In the genomic region with DNA sequence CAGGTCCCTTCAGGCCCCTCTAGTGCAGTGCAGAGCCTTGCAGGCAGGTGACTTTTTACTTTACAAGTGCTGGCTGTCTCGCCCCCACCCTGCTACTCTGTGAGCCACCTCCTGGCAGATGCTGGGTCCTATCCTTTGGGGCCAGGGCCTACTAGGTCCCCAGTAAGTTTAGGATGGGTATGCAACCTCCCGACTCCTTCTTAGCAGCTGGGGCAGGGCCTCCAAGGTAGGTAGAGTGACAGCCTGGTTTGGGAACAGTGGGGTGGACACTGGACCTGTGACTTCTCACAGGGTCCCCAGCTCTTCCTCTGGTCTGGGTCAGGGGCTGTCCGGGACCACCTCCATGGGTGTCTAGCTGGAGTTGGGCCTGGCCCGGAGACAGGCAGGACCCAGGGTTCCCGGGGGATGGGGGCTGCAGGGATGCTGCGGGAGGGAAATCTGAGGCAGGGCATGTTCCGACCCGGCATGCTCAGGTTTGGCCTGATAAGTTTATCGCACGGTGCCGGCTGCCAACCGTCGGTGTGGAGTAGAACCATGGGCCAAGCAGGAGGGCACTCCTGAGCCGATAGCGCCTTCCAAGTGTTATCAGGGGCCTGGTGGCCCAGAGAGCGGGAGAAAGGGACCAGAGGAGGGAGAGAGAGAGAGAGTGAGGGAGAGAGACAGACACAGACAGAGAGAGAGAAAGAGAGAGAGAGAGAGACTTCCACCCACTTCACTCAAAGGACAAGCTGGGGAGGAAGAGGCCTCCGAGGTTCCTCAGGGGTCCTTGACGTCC, we compare ENCODE assay signal across 2 cellular contexts.
TF ChIP-seq lines count a peak whose summit lies in the region.

No MANE protein-coding gene starts in this region.

TF ChIP-seq in SK-N-SH treated with all-trans-retinoic acid at 6 μM for 48 hours, 23 proteins besides CTCF, POLR2A, EP300 and RAD21 (continued from another document):
- TF ChIP-seq, protein P1, sequence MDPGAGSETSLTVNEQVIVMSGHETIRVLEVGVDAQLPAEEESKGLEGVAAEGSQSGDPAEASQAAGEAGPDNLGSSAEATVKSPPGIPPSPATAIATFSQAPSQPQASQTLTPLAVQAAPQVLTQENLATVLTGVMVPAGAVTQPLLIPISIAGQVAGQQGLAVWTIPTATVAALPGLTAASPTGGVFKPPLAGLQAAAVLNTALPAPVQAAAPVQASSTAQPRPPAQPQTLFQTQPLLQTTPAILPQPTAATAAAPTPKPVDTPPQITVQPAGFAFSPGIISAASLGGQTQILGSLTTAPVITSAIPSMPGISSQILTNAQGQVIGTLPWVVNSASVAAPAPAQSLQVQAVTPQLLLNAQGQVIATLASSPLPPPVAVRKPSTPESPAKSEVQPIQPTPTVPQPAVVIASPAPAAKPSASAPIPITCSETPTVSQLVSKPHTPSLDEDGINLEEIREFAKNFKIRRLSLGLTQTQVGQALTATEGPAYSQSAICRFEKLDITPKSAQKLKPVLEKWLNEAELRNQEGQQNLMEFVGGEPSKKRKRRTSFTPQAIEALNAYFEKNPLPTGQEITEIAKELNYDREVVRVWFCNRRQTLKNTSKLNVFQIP (CRISPR knock-in tag; IDR thresholded peaks at IDR 0.05; ENCODE audit: borderline replicate concordance, low read depth) = no peak
- TF ChIP-seq ESRRG (CRISPR knock-in tag; IDR thresholded peaks at IDR 0.05) (no peak), PPARA (CRISPR knock-in tag; IDR thresholded peaks at IDR 0.05; ENCODE audit: borderline replicate concordance) (no peak), ZFP30 (CRISPR knock-in tag; IDR thresholded peaks at IDR 0.05) (no peak)

TF ChIP-seq in K562, 482 proteins besides CTCF, POLR2A, EP300 and RAD21 (continued from another document and continues in another):
- TF ChIP-seq, protein P2, sequence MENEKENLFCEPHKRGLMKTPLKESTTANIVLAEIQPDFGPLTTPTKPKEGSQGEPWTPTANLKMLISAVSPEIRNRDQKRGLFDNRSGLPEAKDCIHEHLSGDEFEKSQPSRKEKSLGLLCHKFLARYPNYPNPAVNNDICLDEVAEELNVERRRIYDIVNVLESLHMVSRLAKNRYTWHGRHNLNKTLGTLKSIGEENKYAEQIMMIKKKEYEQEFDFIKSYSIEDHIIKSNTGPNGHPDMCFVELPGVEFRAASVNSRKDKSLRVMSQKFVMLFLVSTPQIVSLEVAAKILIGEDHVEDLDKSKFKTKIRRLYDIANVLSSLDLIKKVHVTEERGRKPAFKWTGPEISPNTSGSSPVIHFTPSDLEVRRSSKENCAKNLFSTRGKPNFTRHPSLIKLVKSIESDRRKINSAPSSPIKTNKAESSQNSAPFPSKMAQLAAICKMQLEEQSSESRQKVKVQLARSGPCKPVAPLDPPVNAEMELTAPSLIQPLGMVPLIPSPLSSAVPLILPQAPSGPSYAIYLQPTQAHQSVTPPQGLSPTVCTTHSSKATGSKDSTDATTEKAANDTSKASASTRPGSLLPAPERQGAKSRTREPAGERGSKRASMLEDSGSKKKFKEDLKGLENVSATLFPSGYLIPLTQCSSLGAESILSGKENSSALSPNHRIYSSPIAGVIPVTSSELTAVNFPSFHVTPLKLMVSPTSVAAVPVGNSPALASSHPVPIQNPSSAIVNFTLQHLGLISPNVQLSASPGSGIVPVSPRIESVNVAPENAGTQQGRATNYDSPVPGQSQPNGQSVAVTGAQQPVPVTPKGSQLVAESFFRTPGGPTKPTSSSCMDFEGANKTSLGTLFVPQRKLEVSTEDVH (IDR thresholded peaks at IDR 0.05; ENCODE audit: low read depth, partially characterized antibody) = peak; percentile 32
- peak; percentile 80; the same call in 1 of the 2 replicates for TF ChIP-seq RUNX1 (IDR thresholded peaks at IDR 0.05; ENCODE audit: low read depth)
- TF ChIP-seq BHLHE40 (IDR thresholded peaks at IDR 0.05; ENCODE audit: low read length) = peak; percentile 46; the same call in 1 of the 2 replicates
- TF ChIP-seq, protein P3, sequence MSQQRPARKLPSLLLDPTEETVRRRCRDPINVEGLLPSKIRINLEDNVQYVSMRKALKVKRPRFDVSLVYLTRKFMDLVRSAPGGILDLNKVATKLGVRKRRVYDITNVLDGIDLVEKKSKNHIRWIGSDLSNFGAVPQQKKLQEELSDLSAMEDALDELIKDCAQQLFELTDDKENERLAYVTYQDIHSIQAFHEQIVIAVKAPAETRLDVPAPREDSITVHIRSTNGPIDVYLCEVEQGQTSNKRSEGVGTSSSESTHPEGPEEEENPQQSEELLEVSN (IDR thresholded peaks at IDR 0.05; ENCODE audit: borderline replicate concordance in 1 of 2, extremely low read depth in 1 of 2, insufficient read depth in 1 of 2, insufficient read length in 1 of 2, low read depth in 1 of 2, low read length in 1 of 2, poor library complexity in 1 of 2, severe bottlenecking in 1 of 2) = peak in 1 of 2 experiments; percentile 52
- TF ChIP-seq POLR2G (IDR thresholded peaks at IDR 0.05; ENCODE audit: low read depth, low read length) = 0 out of 2 replicates have a peak, but pooled peaks have one; percentile 29
- peak; percentile 96 for TF ChIP-seq ARID1B (IDR thresholded peaks at IDR 0.05)
- TF ChIP-seq, protein P4, sequence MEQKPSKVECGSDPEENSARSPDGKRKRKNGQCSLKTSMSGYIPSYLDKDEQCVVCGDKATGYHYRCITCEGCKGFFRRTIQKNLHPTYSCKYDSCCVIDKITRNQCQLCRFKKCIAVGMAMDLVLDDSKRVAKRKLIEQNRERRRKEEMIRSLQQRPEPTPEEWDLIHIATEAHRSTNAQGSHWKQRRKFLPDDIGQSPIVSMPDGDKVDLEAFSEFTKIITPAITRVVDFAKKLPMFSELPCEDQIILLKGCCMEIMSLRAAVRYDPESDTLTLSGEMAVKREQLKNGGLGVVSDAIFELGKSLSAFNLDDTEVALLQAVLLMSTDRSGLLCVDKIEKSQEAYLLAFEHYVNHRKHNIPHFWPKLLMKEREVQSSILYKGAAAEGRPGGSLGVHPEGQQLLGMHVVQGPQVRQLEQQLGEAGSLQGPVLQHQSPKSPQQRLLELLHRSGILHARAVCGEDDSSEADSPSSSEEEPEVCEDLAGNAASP (IDR thresholded peaks at IDR 0.05) = no peak
- peak; percentile 75 for TF ChIP-seq SMAD1 (IDR thresholded peaks at IDR 0.05; ENCODE audit: low read depth, low read length, partially characterized antibody)
- TF ChIP-seq, protein P5, sequence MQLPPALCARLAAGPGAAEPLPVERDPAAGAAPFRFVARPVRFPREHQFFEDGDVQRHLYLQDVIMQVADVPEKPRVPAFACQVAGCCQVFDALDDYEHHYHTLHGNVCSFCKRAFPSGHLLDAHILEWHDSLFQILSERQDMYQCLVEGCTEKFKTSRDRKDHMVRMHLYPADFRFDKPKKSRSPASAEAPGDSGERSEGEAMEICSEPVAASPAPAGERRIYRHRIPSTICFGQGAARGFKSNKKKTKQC (CRISPR knock-in tag; IDR thresholded peaks at IDR 0.05) = 0 out of 2 replicates have a peak, but pooled peaks have one; percentile 6
- 0 out of 2 replicates have a peak, but pooled peaks have one; percentile 22 for TF ChIP-seq GABPB1 (CRISPR knock-in tag; IDR thresholded peaks at IDR 0.05)
- 0 out of 2 replicates have a peak, but pooled peaks have one; percentile 58 for TF ChIP-seq ZNF197 (CRISPR knock-in tag; IDR thresholded peaks at IDR 0.05; ENCODE audit: low read depth)
- TF ChIP-seq CC2D1A (IDR thresholded peaks at IDR 0.05) = peak; percentile 95; the same call in 1 of the 2 replicates
- TF ChIP-seq ZNF212 (CRISPR knock-in tag; IDR thresholded peaks at IDR 0.05) = peak; percentile 82; the same call in 1 of the 2 replicates
- TF ChIP-seq ARHGAP35 (IDR thresholded peaks at IDR 0.05; ENCODE audit: partially characterized antibody) = peak; percentile 9
- TF ChIP-seq, protein P6, sequence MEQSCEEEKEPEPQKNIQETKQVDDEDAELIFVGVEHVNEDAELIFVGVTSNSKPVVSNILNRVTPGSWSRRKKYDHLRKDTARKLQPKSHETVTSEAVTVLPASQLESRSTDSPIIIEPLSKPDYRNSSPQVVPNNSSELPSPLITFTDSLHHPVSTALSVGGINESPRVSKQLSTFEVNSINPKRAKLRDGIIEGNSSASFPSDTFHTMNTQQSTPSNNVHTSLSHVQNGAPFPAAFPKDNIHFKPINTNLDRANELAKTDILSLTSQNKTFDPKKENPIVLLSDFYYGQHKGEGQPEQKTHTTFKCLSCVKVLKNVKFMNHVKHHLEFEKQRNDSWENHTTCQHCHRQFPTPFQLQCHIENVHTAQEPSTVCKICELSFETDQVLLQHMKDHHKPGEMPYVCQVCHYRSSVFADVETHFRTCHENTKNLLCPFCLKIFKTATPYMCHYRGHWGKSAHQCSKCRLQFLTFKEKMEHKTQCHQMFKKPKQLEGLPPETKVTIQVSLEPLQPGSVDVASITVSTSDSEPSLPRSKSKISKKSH (CRISPR knock-in tag; IDR thresholded peaks at IDR 0.05) = no peak
- TF ChIP-seq, protein P7, sequence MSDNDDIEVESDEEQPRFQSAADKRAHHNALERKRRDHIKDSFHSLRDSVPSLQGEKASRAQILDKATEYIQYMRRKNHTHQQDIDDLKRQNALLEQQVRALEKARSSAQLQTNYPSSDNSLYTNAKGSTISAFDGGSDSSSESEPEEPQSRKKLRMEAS (CRISPR knock-in tag; IDR thresholded peaks at IDR 0.05) = 0 out of 2 replicates have a peak, but pooled peaks have one; percentile 59
- TF ChIP-seq L3MBTL2 (IDR thresholded peaks at IDR 0.05) = peak; percentile 48; the same call in 1 of the 2 replicates
- TF ChIP-seq ZNF316 (IDR thresholded peaks at IDR 0.05) = 0 out of 2 replicates have a peak, but pooled peaks have one; percentile 3
- TF ChIP-seq TAF15 (IDR thresholded peaks at IDR 0.05; ENCODE audit: low read depth, low read length) = no peak
- peak; percentile 93 for TF ChIP-seq POLR2AphosphoS5 (IDR thresholded peaks at IDR 0.05; ENCODE audit: control insufficient read depth, insufficient read depth, low read depth, low read length)
- peak; percentile 97 for TF ChIP-seq GATAD2A (IDR thresholded peaks at IDR 0.05)
- peak; percentile 64 to 71; a peak in 3 of 4 replicates for TF ChIP-seq TEAD1 (CRISPR knock-in tag; IDR thresholded peaks at IDR 0.05)
- TF ChIP-seq, protein P8, sequence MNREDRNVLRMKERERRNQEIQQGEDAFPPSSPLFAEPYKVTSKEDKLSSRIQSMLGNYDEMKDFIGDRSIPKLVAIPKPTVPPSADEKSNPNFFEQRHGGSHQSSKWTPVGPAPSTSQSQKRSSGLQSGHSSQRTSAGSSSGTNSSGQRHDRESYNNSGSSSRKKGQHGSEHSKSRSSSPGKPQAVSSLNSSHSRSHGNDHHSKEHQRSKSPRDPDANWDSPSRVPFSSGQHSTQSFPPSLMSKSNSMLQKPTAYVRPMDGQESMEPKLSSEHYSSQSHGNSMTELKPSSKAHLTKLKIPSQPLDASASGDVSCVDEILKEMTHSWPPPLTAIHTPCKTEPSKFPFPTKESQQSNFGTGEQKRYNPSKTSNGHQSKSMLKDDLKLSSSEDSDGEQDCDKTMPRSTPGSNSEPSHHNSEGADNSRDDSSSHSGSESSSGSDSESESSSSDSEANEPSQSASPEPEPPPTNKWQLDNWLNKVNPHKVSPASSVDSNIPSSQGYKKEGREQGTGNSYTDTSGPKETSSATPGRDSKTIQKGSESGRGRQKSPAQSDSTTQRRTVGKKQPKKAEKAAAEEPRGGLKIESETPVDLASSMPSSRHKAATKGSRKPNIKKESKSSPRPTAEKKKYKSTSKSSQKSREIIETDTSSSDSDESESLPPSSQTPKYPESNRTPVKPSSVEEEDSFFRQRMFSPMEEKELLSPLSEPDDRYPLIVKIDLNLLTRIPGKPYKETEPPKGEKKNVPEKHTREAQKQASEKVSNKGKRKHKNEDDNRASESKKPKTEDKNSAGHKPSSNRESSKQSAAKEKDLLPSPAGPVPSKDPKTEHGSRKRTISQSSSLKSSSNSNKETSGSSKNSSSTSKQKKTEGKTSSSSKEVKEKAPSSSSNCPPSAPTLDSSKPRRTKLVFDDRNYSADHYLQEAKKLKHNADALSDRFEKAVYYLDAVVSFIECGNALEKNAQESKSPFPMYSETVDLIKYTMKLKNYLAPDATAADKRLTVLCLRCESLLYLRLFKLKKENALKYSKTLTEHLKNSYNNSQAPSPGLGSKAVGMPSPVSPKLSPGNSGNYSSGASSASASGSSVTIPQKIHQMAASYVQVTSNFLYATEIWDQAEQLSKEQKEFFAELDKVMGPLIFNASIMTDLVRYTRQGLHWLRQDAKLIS (CRISPR knock-in tag; IDR thresholded peaks at IDR 0.05) = no peak
- peak; percentile 97 for TF ChIP-seq SMAD4 (CRISPR knock-in tag; conservative IDR thresholded peaks at IDR 0.05)
- TF ChIP-seq HSF4 (CRISPR knock-in tag; IDR thresholded peaks at IDR 0.05; ENCODE audit: borderline replicate concordance) = peak; percentile 89; the same call in 1 of the 2 replicates
- peak; percentile 87 to 92 for TF ChIP-seq RCOR1 (IDR thresholded peaks at IDR 0.05; ENCODE audit: borderline replicate concordance in 1 of 2, low read depth in 2 of 2, low read length in 2 of 2)
- peak; percentile 87 for TF ChIP-seq MTA1 (IDR thresholded peaks at IDR 0.05; ENCODE audit: borderline replicate concordance)
- no peak for TF ChIP-seq HNRNPUL1 (IDR thresholded peaks at IDR 0.05; ENCODE audit: low read length)
- 0 out of 2 replicates have a peak, but pooled peaks have one; percentile 41 for TF ChIP-seq MTA3 (IDR thresholded peaks at IDR 0.05; ENCODE audit: borderline replicate concordance)
- TF ChIP-seq SAFB (IDR thresholded peaks at IDR 0.05; ENCODE audit: borderline replicate concordance, low read depth, low read length) = no peak
- TF ChIP-seq SMC3 (conservative IDR thresholded peaks at IDR 0.05; ENCODE audit: insufficient read depth, low read depth, low read length) = no peak
- TF ChIP-seq, protein P9, sequence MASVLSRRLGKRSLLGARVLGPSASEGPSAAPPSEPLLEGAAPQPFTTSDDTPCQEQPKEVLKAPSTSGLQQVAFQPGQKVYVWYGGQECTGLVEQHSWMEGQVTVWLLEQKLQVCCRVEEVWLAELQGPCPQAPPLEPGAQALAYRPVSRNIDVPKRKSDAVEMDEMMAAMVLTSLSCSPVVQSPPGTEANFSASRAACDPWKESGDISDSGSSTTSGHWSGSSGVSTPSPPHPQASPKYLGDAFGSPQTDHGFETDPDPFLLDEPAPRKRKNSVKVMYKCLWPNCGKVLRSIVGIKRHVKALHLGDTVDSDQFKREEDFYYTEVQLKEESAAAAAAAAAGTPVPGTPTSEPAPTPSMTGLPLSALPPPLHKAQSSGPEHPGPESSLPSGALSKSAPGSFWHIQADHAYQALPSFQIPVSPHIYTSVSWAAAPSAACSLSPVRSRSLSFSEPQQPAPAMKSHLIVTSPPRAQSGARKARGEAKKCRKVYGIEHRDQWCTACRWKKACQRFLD (CRISPR knock-in tag; IDR thresholded peaks at IDR 0.05) = peak; percentile 95
